8 cellular contexts compared by ENCODE assay signal in the genomic region with DNA sequence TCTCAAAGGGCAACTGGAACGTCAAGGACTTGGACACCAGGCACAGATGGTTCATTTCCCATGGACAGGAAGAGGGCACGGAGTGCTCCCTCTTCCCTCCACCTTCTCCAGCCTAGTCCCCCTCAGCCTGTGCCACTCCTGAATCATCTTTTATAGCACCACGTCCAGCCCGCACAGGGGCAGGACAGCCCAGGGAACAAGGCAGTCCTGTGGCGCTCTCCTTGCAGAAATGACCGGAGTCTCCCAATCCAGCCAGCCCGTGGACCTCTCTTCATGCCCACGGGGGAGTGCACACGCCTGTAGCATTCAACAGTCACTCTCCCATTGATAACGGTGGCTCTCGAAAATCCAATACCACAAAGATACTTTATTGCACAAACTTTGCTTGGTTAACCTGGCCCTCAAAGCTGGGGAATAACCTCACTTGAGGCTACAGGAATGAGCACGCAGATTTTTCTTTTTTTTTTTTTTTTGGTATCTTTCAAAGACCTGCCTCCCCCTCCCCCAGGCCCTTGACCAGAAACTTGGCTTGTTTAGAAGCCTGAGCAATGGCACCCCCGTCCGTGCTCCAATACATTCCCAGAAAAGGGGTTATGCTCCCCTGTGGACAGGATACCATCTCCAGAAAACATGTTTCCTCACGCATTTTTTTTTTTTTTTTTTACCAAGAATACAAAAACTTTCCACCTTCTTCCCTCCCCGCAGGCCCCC. TPM values are rescaled to one million over a fixed set of nuclear protein-coding genes. Genes with fewer than 3 reads are reported as not detected.
DNase-seq lines count a peak whose midpoint lies in the region; TF ChIP-seq lines count a peak whose summit lies in the region.

No MANE protein-coding gene starts in this region.

- H3K9me2 ChIP-seq in SU-DHL-6 (replicated peaks; ENCODE audit: insufficient read depth, low read length), result no peaks in the 10 kb centered on the region

- peak overlapping the region; percentile 93 for H3K4me3 Mint-ChIP-seq in Caco-2 (ENCODE audit: unreplicated experiment)

- POLR2A ChIA-PET in Caco-2 (lab: Charles Lee), result no interaction called here

- peaks cover 5% of the 10 kb centered on the region for H3K4me1 Mint-ChIP-seq in Caco-2 (ENCODE audit: low read depth, unreplicated experiment)

- CTCF ChIA-PET in Caco-2 (lab: Charles Lee), result no interaction called here

- H2BK12ac ChIP-seq in trophoblast cell (ENCODE audit: low read length), result no peak overlapping the region

- intact Hi-C loops in Caco-2 (cut with micrococcal nuclease; ENCODE audit: unreplicated experiment), result no loop called here

- H3K4me1 ChIP-seq in Caco-2, result 0 out of 2 replicates have a peak, but pooled peaks cover 3% of the 10 kb centered on the region
- peaks cover 0 to 3% of the 10 kb centered on the region in 2 donors for H3K4me1 ChIP-seq in esophagus (ENCODE audit: control insufficient read depth in 2 of 2, insufficient read depth in 2 of 2, low read length in 1 of 2)
- peaks cover 0 to 3% of the 10 kb centered on the region in 2 experiments for H3K4me1 ChIP-seq in trophoblast cell (ENCODE audit: control insufficient read depth in 1 of 2, insufficient read depth in 2 of 2, low read length in 2 of 2)

- H3K27me3 ChIP-seq in Caco-2 (replicated peaks; ENCODE audit: control insufficient read depth, insufficient read depth, low read length), result 0 out of 2 replicates have a peak, but pooled peaks cover 1% of the 10 kb centered on the region
- H3K27me3 ChIP-seq in SU-DHL-6 (ENCODE audit: low read length), result no peaks in the 10 kb centered on the region
- no peaks in the 10 kb centered on the region for H3K27me3 ChIP-seq in esophagus (ENCODE audit: control insufficient read depth in 1 of 2, insufficient read depth in 2 of 2, low read length in 2 of 2)
- H3K27me3 ChIP-seq in trophoblast cell (ENCODE audit: insufficient read depth, low read length), result no peaks in the 10 kb centered on the region

- peaks cover 5% of the 10 kb centered on the region for H3K36me3 Mint-ChIP-seq in Caco-2 (ENCODE audit: insufficient read depth, unreplicated experiment)

- H3K27me3 Mint-ChIP-seq in Caco-2 (ENCODE audit: insufficient read depth, unreplicated experiment), result peaks cover 15% of the 10 kb centered on the region

- no peak overlapping the region for H2BK120ac ChIP-seq in trophoblast cell (ENCODE audit: insufficient read depth, low read length, poor library complexity)

- H3K4ac ChIP-seq in trophoblast cell (ENCODE audit: low read depth, low read length), result no peak overlapping the region

- H4K91ac ChIP-seq in trophoblast cell (ENCODE audit: low read depth, low read length), result peak overlapping the region; percentile 70

- H2AK5ac ChIP-seq in trophoblast cell (ENCODE audit: low read length), result no peak overlapping the region

- H3K9me3 ChIP-seq in Caco-2 (no peaks in the 10 kb centered on the region), SU-DHL-6 (ENCODE audit: insufficient read depth, low read length) (no peaks in the 10 kb centered on the region), esophagus (ENCODE audit: control insufficient read depth in 2 of 2, insufficient read depth in 1 of 2, low read depth in 1 of 2, low read length in 1 of 2) (no peaks in the 10 kb centered on the region), trophoblast cell (ENCODE audit: insufficient read depth, low read depth, low read length) (no peaks in the 10 kb centered on the region)

- DNase-seq in Caco-2 (no peak), trophoblast cell (no peak), middle frontal gyrus (ENCODE audit: extremely low spot score, low spot score) (no peak), COLO668 (lab: John Stamatoyannopoulos, UW; ENCODE audit: unreplicated experiment) (no peak), NCI-H128 (lab: John Stamatoyannopoulos, UW; ENCODE audit: unreplicated experiment) (no peak), NCI-H82 treated with DMSO at 0.1 percent for 48 hours (lab: John Stamatoyannopoulos, UW; ENCODE audit: unreplicated experiment) (no peak)

- H3K79me2 ChIP-seq in SU-DHL-6 (ENCODE audit: insufficient read depth, low read length) (no peaks in the 10 kb centered on the region), trophoblast cell (ENCODE audit: control insufficient read depth, insufficient read depth, low read length, poor library complexity) (peaks cover 2% of the 10 kb centered on the region)

- no peaks in the 10 kb centered on the region for H3F3A ChIP-seq in SU-DHL-6 (ENCODE audit: insufficient read depth)

- H3K23ac ChIP-seq in trophoblast cell (ENCODE audit: low read length), result no peak overlapping the region

- WGBS in esophagus, 2 donors, result 24 to 28% methylated on average over 15 to 16 of the region's 16 CpGs
- no CpG with 5 or more reads among the region's 16 CpGs for WGBS in trophoblast cell (ENCODE audit: extremely low coverage, insufficient coverage, insufficient read length)

- H3K9ac ChIP-seq in SU-DHL-6 (ENCODE audit: low read length), result no peak overlapping the region
- H3K9ac ChIP-seq in trophoblast cell (ENCODE audit: low read length), result no peak overlapping the region

- no peak overlapping the region for H3K18ac ChIP-seq in trophoblast cell (ENCODE audit: low read length)

- H3K79me1 ChIP-seq in trophoblast cell (ENCODE audit: low read length), result peaks cover 8% of the 10 kb centered on the region

- TF ChIP-seq CTCF in Caco-2 (IDR thresholded peaks at IDR 0.05; ENCODE audit: insufficient read depth in 1 of 2, low read depth in 1 of 2, low read length in 1 of 2, severe bottlenecking in 1 of 2, unreplicated experiment in 1 of 2) (no peak), SU-DHL-6 (IDR thresholded peaks at IDR 0.05; ENCODE audit: insufficient read depth, low read length, poor library complexity, severe bottlenecking) (no peak)

- H2AFZ ChIP-seq in SU-DHL-6 (ENCODE audit: low read depth, low read length, severe bottlenecking), result no peak overlapping the region
- H2AFZ ChIP-seq in trophoblast cell (ENCODE audit: insufficient read depth, low read length, poor library complexity), result peak overlapping the region; percentile 57

- H3K27ac ChIP-seq in SU-DHL-6 (ENCODE audit: low read depth, low read length), result no peak overlapping the region
- peak overlapping the region in 1 of 2 donors; percentile 41 for H3K27ac ChIP-seq in esophagus (ENCODE audit: low read depth in 2 of 2, low read length in 1 of 2)
- no peak overlapping the region for H3K27ac ChIP-seq in trophoblast cell (ENCODE audit: low read depth, low read length)

- H3K4me2 ChIP-seq in SU-DHL-6 (ENCODE audit: low read depth, low read length, poor library complexity, severe bottlenecking) (peak overlapping the region; percentile 40), trophoblast cell (ENCODE audit: low read length) (peak overlapping the region; percentile 97)

- H3K36me3 ChIP-seq in Caco-2 (ENCODE audit: control insufficient read depth, insufficient read depth, low read length) (no peaks in the 10 kb centered on the region), SU-DHL-6 (ENCODE audit: low read length) (no peaks in the 10 kb centered on the region), esophagus (ENCODE audit: control insufficient read depth in 2 of 2, insufficient read depth in 2 of 2, low read length in 1 of 2) (no peaks in the 10 kb centered on the region), trophoblast cell (ENCODE audit: control insufficient read depth in 1 of 2, insufficient read depth in 2 of 2, low read length in 2 of 2) (no peaks in the 10 kb centered on the region)

- no peak overlapping the region for H4K12ac ChIP-seq in trophoblast cell (ENCODE audit: low read depth, low read length)

- H4K20me1 ChIP-seq in SU-DHL-6 (ENCODE audit: low read depth, low read length), result no peaks in the 10 kb centered on the region

- H4K8ac ChIP-seq in trophoblast cell (ENCODE audit: low read depth, low read length), result no peak overlapping the region

- BruUV-seq in Caco-2 (replicated peaks; lab: Mats Ljungman, UMichigan), result no TSS peak

- H3K4me3 ChIP-seq in Caco-2 (ENCODE audit: low read depth, low read length) (peak overlapping the region; percentile 76), SU-DHL-6 (ENCODE audit: insufficient read depth, low read length, poor library complexity, severe bottlenecking) (peak overlapping the region; percentile 27), esophagus (ENCODE audit: low read depth in 1 of 2, low read length in 2 of 2) (peak overlapping the region; percentile 57 to 66), trophoblast cell (ENCODE audit: low read depth, low read length) (peak overlapping the region; percentile 83)

- no peak overlapping the region for H2BK5ac ChIP-seq in trophoblast cell (ENCODE audit: low read depth, low read length, poor library complexity)

- no peak overlapping the region for H3K27ac Mint-ChIP-seq in Caco-2 (ENCODE audit: unreplicated experiment)

- H3K9me3 Mint-ChIP-seq in Caco-2 (ENCODE audit: unreplicated experiment), result no peaks in the 10 kb centered on the region

- H3K14ac ChIP-seq in trophoblast cell (ENCODE audit: low read length), result no peak overlapping the region

RNA-seq across cellular contexts. Expression of a gene that starts 0.7 kb away (rescaled TPM):
- 1.5 and 2.4 TPM in 2 replicates for total RNA-seq in Caco-2 (2022)
- polyA plus RNA-seq in esophagus, result under 1 TPM; 0.62 to 0.69 TPM
- 1.1 and 1.3 TPM in 2 replicates for polyA plus RNA-seq in trophoblast cell (2013)

Comparison
In these comparisons a context has a peak if more than half of its experiments do, and no peak if none do; other contexts are left out.
1. H3K4me3 ChIP-seq: peak in every context shown above with its lines; median percentile 83 in trophoblast cell; 76 in Caco-2; 62 in esophagus; 27 in SU-DHL-6.